11 cellular contexts compared by ENCODE assay signal in the genomic region with DNA sequence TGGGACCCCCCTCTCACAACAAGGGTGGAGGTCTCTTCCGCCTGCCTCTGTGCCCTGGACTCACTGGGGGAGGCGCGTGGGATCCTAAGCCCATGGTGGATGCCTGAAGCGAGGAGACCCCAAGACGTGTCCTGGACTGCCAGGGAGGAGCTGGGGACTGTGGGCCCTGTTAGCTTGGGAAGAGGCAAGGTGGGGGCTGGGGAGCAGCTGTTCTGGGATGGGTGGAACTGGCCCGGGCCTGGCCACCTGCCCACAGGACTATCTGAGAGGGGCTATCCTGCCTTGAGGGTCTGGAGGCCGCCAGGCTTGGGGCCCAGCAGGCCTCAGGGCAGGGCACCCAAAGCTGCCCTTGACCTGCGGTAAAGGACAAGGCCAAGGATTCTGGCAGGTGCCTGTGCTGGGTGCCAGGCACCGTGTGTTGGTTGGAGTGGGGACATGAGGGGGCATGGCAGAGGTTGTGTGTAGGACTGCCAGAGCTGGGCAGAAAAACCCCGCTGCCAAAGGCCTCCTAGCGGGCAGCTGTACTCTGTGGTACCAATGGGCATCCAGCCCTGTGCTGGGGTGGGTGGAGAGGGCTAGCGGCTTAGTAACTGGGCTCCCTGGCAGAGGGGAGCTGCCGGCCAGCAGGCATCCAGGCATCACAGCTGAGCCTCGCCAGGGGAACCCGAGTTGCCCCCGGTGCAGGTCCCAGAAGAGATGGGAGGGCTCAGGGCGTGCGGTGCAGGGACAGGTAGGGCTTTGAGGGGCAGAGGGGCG. TPM values are rescaled to one million over a fixed set of nuclear protein-coding genes. Genes with fewer than 3 reads are reported as not detected.
DNase-seq lines count a peak whose midpoint lies in the region; ATAC-seq and TF ChIP-seq lines count a peak whose summit lies in the region.
"Had no signal": no experiment of that assay in that cellular context is flagged by ENCODE, and none has a peak within 500 bp of the region (broad histone marks: within the 10 kb centered on the region; RNA-seq: fewer than 3 reads in every experiment).

No MANE protein-coding gene starts in this region.

- TF ChIP-seq CTCF in heart right ventricle (IDR thresholded peaks at IDR 0.05) (no peak), lower lobe of right lung (IDR thresholded peaks at IDR 0.05) (no peak), transverse colon (IDR thresholded peaks at IDR 0.05) (no peak), glutamatergic neuron (IDR thresholded peaks at IDR 0.05; ENCODE audit: partially characterized antibody, unreplicated experiment) (no peak)

- H3K36me3 ChIP-seq in heart right ventricle: no peaks in the 10 kb centered on the region
- no peaks in the 10 kb centered on the region for H3K36me3 ChIP-seq in lower lobe of right lung
- no peaks in the 10 kb centered on the region for H3K36me3 ChIP-seq in transverse colon
- no peaks in the 10 kb centered on the region for H3K36me3 ChIP-seq in MG63

- POLR2A ChIA-PET in activated CD8-positive, alpha-beta T cell treated with anti-CD3 and anti-CD28 coated beads, Interleukin-2, amount 10 ng/mL, durations not matched to agents 7 days and 5 days (lab: Charles Lee): interaction anchor here (0.6 to 3.8 kb wide), 8 partner anchors 9 to 94 kb away, joined by 3 to 16 read pairs (median 4); a partner anchor contains a TSS

- 90 to 93% methylated on average over 19 of the region's 19 CpGs for WGBS in heart right ventricle, 2 donors
- 27 to 65% methylated on average over 2 to 19 of the region's 19 CpGs for WGBS in transverse colon (ENCODE audit: low coverage in 1 of 2), 2 donors

- H3K9me3 ChIP-seq in heart right ventricle (no peaks in the 10 kb centered on the region), lower lobe of right lung (no peaks in the 10 kb centered on the region), transverse colon (no peaks in the 10 kb centered on the region), MG63 (no peaks in the 10 kb centered on the region)

- peak overlapping the region; percentile 98 for H3K27ac Mint-ChIP-seq in activated CD8-positive, alpha-beta T cell treated with anti-CD3 and anti-CD28 coated beads, Interleukin-2, amount 10 ng/mL, durations not matched to agents 7 days and 5 days
- no peak overlapping the region for H3K27ac Mint-ChIP-seq in glutamatergic neuron (ENCODE audit: unreplicated experiment)

- peak overlapping the region; percentile 99 for H3K4me3 Mint-ChIP-seq in activated CD8-positive, alpha-beta T cell treated with anti-CD3 and anti-CD28 coated beads, Interleukin-2, amount 10 ng/mL, durations not matched to agents 7 days and 5 days
- H3K4me3 Mint-ChIP-seq in glutamatergic neuron (ENCODE audit: unreplicated experiment): no peak overlapping the region

- no peak for TF ChIP-seq POLR2A in transverse colon (IDR thresholded peaks at IDR 0.05)

- H3K4me3 ChIP-seq in heart right ventricle (peak overlapping the region in 6 of 10 donors; percentile 5 to 62 (median 26)), lower lobe of right lung (peak overlapping the region; percentile 58), transverse colon (peak overlapping the region in 3 of 4 donors; percentile 3 to 50 (median 25)), MG63 (no peak overlapping the region)
- H3K4me3 ChIP-seq: K562 had no signal

- DNase-seq in heart right ventricle (no peak), Right ventricle myocardium superior (no peak), lower lobe of right lung (no peak), transverse colon (no peak), glutamatergic neuron (no peak), activated gamma-delta T cell treated with Interleukin-2 at 50 U/mL for 16 hours (no peak), MG63 (no peak)
- peak; percentile 38 for DNase-seq in activated CD8-positive, alpha-beta T cell treated with anti-CD3 and anti-CD28 coated beads, Interleukin-2, amount 10 ng/mL, durations not matched to agents 7 days and 5 days
- DNase-seq: NCI-H446 treated with DMSO at 0.1 percent for 48 hours, occipital lobe had no signal

- peaks cover 24% of the 10 kb centered on the region for H3K36me3 Mint-ChIP-seq in activated CD8-positive, alpha-beta T cell treated with anti-CD3 and anti-CD28 coated beads, Interleukin-2, amount 10 ng/mL, durations not matched to agents 7 days and 5 days (ENCODE audit: low read depth)
- H3K36me3 Mint-ChIP-seq in glutamatergic neuron (ENCODE audit: unreplicated experiment): no peaks in the 10 kb centered on the region

- ATAC-seq in heart right ventricle (no peak), Right ventricle myocardium superior (ENCODE audit: poor library complexity) (no peak), lower lobe of right lung (peak in 1 of 2 donors; percentile 5)
- ATAC-seq in activated CD8-positive, alpha-beta T cell treated with anti-CD3 and anti-CD28 coated beads, Interleukin-2, amount 10 ng/mL, durations not matched to agents 7 days and 5 days: peak; percentile 5
- ATAC-seq: K562 had no signal

- no peak for TF ChIP-seq EP300 in transverse colon (IDR thresholded peaks at IDR 0.05; ENCODE audit: low read depth)

- H3K27me3 Mint-ChIP-seq in activated CD8-positive, alpha-beta T cell treated with anti-CD3 and anti-CD28 coated beads, Interleukin-2, amount 10 ng/mL, durations not matched to agents 7 days and 5 days (ENCODE audit: low read depth): no peaks in the 10 kb centered on the region
- peaks cover 5% of the 10 kb centered on the region for H3K27me3 Mint-ChIP-seq in glutamatergic neuron (ENCODE audit: unreplicated experiment)

- peaks cover 60% of the 10 kb centered on the region for H3K4me1 Mint-ChIP-seq in activated CD8-positive, alpha-beta T cell treated with anti-CD3 and anti-CD28 coated beads, Interleukin-2, amount 10 ng/mL, durations not matched to agents 7 days and 5 days (ENCODE audit: low read depth)
- H3K4me1 Mint-ChIP-seq in glutamatergic neuron (ENCODE audit: low read depth, unreplicated experiment): no peaks in the 10 kb centered on the region

- in situ Hi-C loops in transverse colon (cut with MboI; ENCODE audit: low pct_ligation_motif_present in 1 of 4, low pct_unique_long_range_greater_than_20kb in 1 of 4, low sequenced_read_pairs in 3 of 4): no loop called here

- CTCF ChIA-PET in activated CD8-positive, alpha-beta T cell treated with anti-CD3 and anti-CD28 coated beads, Interleukin-2, amount 10 ng/mL, durations not matched to agents 7 days and 5 days (lab: Charles Lee): interaction anchor here (0.7 to 3.1 kb wide), 9 partner anchors 13 to 201 kb away, joined by 3 to 23 read pairs (median 4); a partner anchor contains a TSS

- H3K4me1 ChIP-seq in heart right ventricle (peaks cover 0 to 60% (median 0%) of the 10 kb centered on the region in 9 donors), lower lobe of right lung (peaks cover 25% of the 10 kb centered on the region), transverse colon (peaks cover 0 to 13% (median 5%) of the 10 kb centered on the region in 4 donors)

- intact Hi-C loops in heart right ventricle (cut with DNase I): loop anchor here in 1 of 10 donors (10.0 kb wide), 1 partner anchor 871 kb away; no protein-coding TSS in a partner anchor
- intact Hi-C loops in Right ventricle myocardium superior (cut with DNase I): no loop called here
- intact Hi-C loops in lower lobe of right lung (cut with DNase I): no loop called here
- intact Hi-C loops in transverse colon (cut with DNase I; ENCODE audit: low total_unique reads): no loop called here

- H3K9me3 Mint-ChIP-seq in activated CD8-positive, alpha-beta T cell treated with anti-CD3 and anti-CD28 coated beads, Interleukin-2, amount 10 ng/mL, durations not matched to agents 7 days and 5 days (ENCODE audit: insufficient read depth): no peaks in the 10 kb centered on the region
- peaks cover 7% of the 10 kb centered on the region for H3K9me3 Mint-ChIP-seq in glutamatergic neuron (ENCODE audit: unreplicated experiment)

- H3K27ac ChIP-seq in heart right ventricle: peak overlapping the region in 3 of 10 donors; percentile 48 to 95 (median 72)
- peak overlapping the region; percentile 88 for H3K27ac ChIP-seq in lower lobe of right lung
- H3K27ac ChIP-seq in transverse colon: peak overlapping the region; percentile 51 to 75 (median 68)

- no peaks in the 10 kb centered on the region for H3K27me3 ChIP-seq in heart right ventricle
- no peaks in the 10 kb centered on the region for H3K27me3 ChIP-seq in lower lobe of right lung (ENCODE audit: low read depth)
- H3K27me3 ChIP-seq in transverse colon: no peaks in the 10 kb centered on the region
- no peaks in the 10 kb centered on the region for H3K27me3 ChIP-seq in MG63

RNA-seq across cellular contexts. Expression of a gene that starts 0.7 kb away (rescaled TPM):
- total RNA-seq in heart right ventricle: 10 to 100 TPM; 16.0 to 57.2 (median 20.8) TPM
- polyA plus RNA-seq in heart right ventricle: 10 to 100 TPM; 21.3 to 21.5 TPM
- total RNA-seq in Right ventricle myocardium superior: 23.0 TPM
- 100 to 1,000 TPM; 463 to 477 TPM for total RNA-seq in activated CD8-positive, alpha-beta T cell treated with anti-CD3 and anti-CD28 coated beads, Interleukin-2, amount 10 ng/mL, durations not matched to agents 7 days and 5 days
- 90.4 TPM for total RNA-seq in lower lobe of right lung
- total RNA-seq in transverse colon: 10 to 100 TPM; 12.3 to 69.6 (median 23.2) TPM
- total RNA-seq in glutamatergic neuron (ENCODE audit: unreplicated experiment): 2.5 TPM
- 41.7 and 66.6 TPM in 2 replicates for total RNA-seq in MG63 (2014; rRNA removed; shearing (Covaris generic); ENCODE audit: low replicate concordance)

RNA-seq across cellular contexts. Expression of a gene that starts 14.8 kb away (rescaled TPM):
- total RNA-seq in heart right ventricle (under 1 TPM in 3 of 10 donors, not detected in 7; 0.36 to 0.55 (median 0.46) TPM), Right ventricle myocardium superior (not detected), lower lobe of right lung (17.7 TPM), transverse colon (10 to 100 TPM in 1 of 4 donors, 1 to 10 TPM in 1, not detected in 2; 3.5 to 35.9 TPM), glutamatergic neuron (ENCODE audit: unreplicated experiment) (not detected)
- 1 to 10 TPM in 1 of 2 donors, under 1 TPM in 1; 0.71 to 1.2 TPM for polyA plus RNA-seq in heart right ventricle
- total RNA-seq in activated CD8-positive, alpha-beta T cell treated with anti-CD3 and anti-CD28 coated beads, Interleukin-2, amount 10 ng/mL, durations not matched to agents 7 days and 5 days: under 1 TPM in 1 of 2 experiments, not detected in 1; 0.50 TPM
- total RNA-seq in MG63 (2014; rRNA removed; shearing (Covaris generic); ENCODE audit: low replicate concordance): not detected in 2 replicates
- total RNA-seq: K562 had no signal
- polyA plus RNA-seq: K562 had no signal

RNA-seq across cellular contexts. Expression of a gene that starts 18.8 kb away (rescaled TPM):
- total RNA-seq in heart right ventricle (not detected), Right ventricle myocardium superior (not detected), lower lobe of right lung (18.5 TPM), transverse colon (1 to 10 TPM in 2 of 4 donors, not detected in 2; 1.4 to 4.1 TPM), glutamatergic neuron (ENCODE audit: unreplicated experiment) (not detected)
- polyA plus RNA-seq in heart right ventricle: not detected
- not detected for total RNA-seq in activated CD8-positive, alpha-beta T cell treated with anti-CD3 and anti-CD28 coated beads, Interleukin-2, amount 10 ng/mL, durations not matched to agents 7 days and 5 days
- total RNA-seq in MG63 (2014; rRNA removed; shearing (Covaris generic); ENCODE audit: low replicate concordance): not detected in 2 replicates
- total RNA-seq: K562, occipital lobe had no signal
- polyA plus RNA-seq: K562 had no signal

RNA-seq across cellular contexts. Expression of a gene that starts 38.1 kb away (rescaled TPM):
- total RNA-seq in heart right ventricle (1 to 10 TPM; 2.3 to 4.9 (median 3.5) TPM), Right ventricle myocardium superior (5.8 TPM), lower lobe of right lung (not detected), transverse colon (not detected), glutamatergic neuron (ENCODE audit: unreplicated experiment) (not detected)
- polyA plus RNA-seq in heart right ventricle: 1 to 10 TPM in 1 of 2 donors, under 1 TPM in 1; 0.09 to 6.5 TPM
- total RNA-seq in activated CD8-positive, alpha-beta T cell treated with anti-CD3 and anti-CD28 coated beads, Interleukin-2, amount 10 ng/mL, durations not matched to agents 7 days and 5 days: under 1 TPM in 1 of 2 experiments, not detected in 1; 0.08 TPM
- not detected in 2 replicates for total RNA-seq in MG63 (2014; rRNA removed; shearing (Covaris generic); ENCODE audit: low replicate concordance)
- total RNA-seq: K562, occipital lobe had no signal
- polyA plus RNA-seq: K562 had no signal
